13 cellular contexts compared by ENCODE assay signal in genomic region chr9:36327903-36328302, GRCh38.
DNase-seq lines count a peak whose midpoint lies in the region; ATAC-seq and TF ChIP-seq lines count a peak whose summit lies in the region.
"Had no signal": no experiment of that assay in that cellular context is flagged by ENCODE, and none has a peak within 500 bp of the region (broad histone marks: within the 10 kb centered on the region; RNA-seq: fewer than 3 reads in every experiment).

No MANE protein-coding gene starts in this region.

- no peak for TF ChIP-seq EP300 in transverse colon (IDR thresholded peaks at IDR 0.05; ENCODE audit: low read depth)

- DNase-seq in COLO829 (ENCODE audit: low spot score) (peak; percentile 59), Panc1 (ENCODE audit: low read depth, low spot score) (no peak), epidermal melanocyte (ENCODE audit: insufficient read length, low spot score) (peak; percentile 22), transverse colon (no peak), GM10266 (ENCODE audit: extremely low spot score) (no peak)
- no peak for DNase-seq in T-helper 2 cell treated with Interferon-gamma antibody and Interleukin-4, amounts not matched to agents 5 μg/mL and 100 μg/mL, for 36 hours (ENCODE audit: low spot score)
- DNase-seq: activated T-cell treated with anti-CD3 and anti-CD28 coated beads for 4 hours, AML-193, amniotic stem cell, NCI-H2107, WERI-Rb-1 had no signal

- in situ Hi-C loops in Panc1 (cut with HindIII; ENCODE audit: low pct_unique_long_range_greater_than_20kb, low sequenced_read_pairs), result no loop called here
- in situ Hi-C loops in transverse colon (cut with MboI; ENCODE audit: low pct_ligation_motif_present in 1 of 4, low pct_unique_long_range_greater_than_20kb in 1 of 4, low sequenced_read_pairs in 3 of 4), result loop anchor here in 3 of 4 donors (5.0 to 25.0 kb wide), 4 partner anchors 76 to 366 kb away; partner anchors contain the start of gene OR2S2 (in 1 of the 3)

- H3K9me3 ChIP-seq in Panc1 (ENCODE audit: control insufficient read depth, insufficient read depth, low read depth, low read length) (no peaks in the 10 kb centered on the region), mesodermal cell (ENCODE audit: control insufficient read depth, low read length) (no peaks in the 10 kb centered on the region), transverse colon (no peaks in the 10 kb centered on the region)

- H3K27ac Mint-ChIP-seq in T-helper 2 cell treated with Interferon-gamma antibody and Interleukin-4, amounts not matched to agents 5 μg/mL and 100 μg/mL, for 36 hours, result no peak overlapping the region

- TF ChIP-seq CTCF in Panc1 (IDR thresholded peaks at IDR 0.05), result no peak
- no peak for TF ChIP-seq CTCF in transverse colon (IDR thresholded peaks at IDR 0.05)
- no peak for TF ChIP-seq CTCF in GM10266 (IDR thresholded peaks at IDR 0.05; ENCODE audit: control insufficient read depth, insufficient read depth, low read depth, missing control alignments)

- TF ChIP-seq POLR2A in transverse colon (IDR thresholded peaks at IDR 0.05), result no peak

- no peaks in the 10 kb centered on the region for H3K9me3 Mint-ChIP-seq in T-helper 2 cell treated with Interferon-gamma antibody and Interleukin-4, amounts not matched to agents 5 μg/mL and 100 μg/mL, for 36 hours

- CTCF ChIA-PET in Panc1 (lab: Charles Lee), result interaction anchor here (0.6 to 2.5 kb wide), 5 partner anchors 53 to 161 kb away, joined by 4 to 50 read pairs (median 6); partner anchors contain the start of gene GNE

- POLR2A ChIA-PET in Panc1 (lab: Charles Lee), result interaction anchor here (1.7 kb wide), 1 partner anchor 70 kb away, joined by 5 read pairs; the partner anchor contains the start of gene GNE

- H3K4me3 ChIP-seq in Panc1 (ENCODE audit: low read depth in 2 of 2, low read length in 2 of 2), result no peak overlapping the region
- H3K4me3 ChIP-seq in mesodermal cell (ENCODE audit: extremely low read depth, insufficient read depth, low read length, poor library complexity, severe bottlenecking), result no peak overlapping the region
- no peak overlapping the region for H3K4me3 ChIP-seq in transverse colon

- no peaks in the 10 kb centered on the region for H3K36me3 Mint-ChIP-seq in T-helper 2 cell treated with Interferon-gamma antibody and Interleukin-4, amounts not matched to agents 5 μg/mL and 100 μg/mL, for 36 hours (ENCODE audit: low read depth)

- ATAC-seq in Panc1 (peak; percentile 44), GM21723 (IDR thresholded peaks at IDR 0.05; ENCODE audit: unreplicated experiment) (no peak)

- intact Hi-C loops in Panc1 (cut with micrococcal nuclease; ENCODE audit: unreplicated experiment) (loop anchor here (10.0 kb wide), 1 partner anchor 223 kb away; no protein-coding TSS in a partner anchor), transverse colon (cut with DNase I; ENCODE audit: low total_unique reads) (no loop called here)

- H3K4me1 ChIP-seq in Panc1 (ENCODE audit: control insufficient read depth, insufficient read depth, low read length), result peaks cover 13% of the 10 kb centered on the region
- peaks cover 7% of the 10 kb centered on the region for H3K4me1 ChIP-seq in mesodermal cell (ENCODE audit: control insufficient read depth, insufficient read depth, low read length, poor library complexity, severe bottlenecking)
- peaks cover 0 to 12% (median 6%) of the 10 kb centered on the region in 4 donors for H3K4me1 ChIP-seq in transverse colon

- no peaks in the 10 kb centered on the region for H3K27me3 Mint-ChIP-seq in T-helper 2 cell treated with Interferon-gamma antibody and Interleukin-4, amounts not matched to agents 5 μg/mL and 100 μg/mL, for 36 hours (ENCODE audit: low read depth)

- no peak overlapping the region for H3K4me3 Mint-ChIP-seq in T-helper 2 cell treated with Interferon-gamma antibody and Interleukin-4, amounts not matched to agents 5 μg/mL and 100 μg/mL, for 36 hours

- 87 to 89% methylated on average over 7 to 8 of the region's 8 CpGs for WGBS in mesodermal cell (ENCODE audit: insufficient coverage in 2 of 2), 2 experiments
- WGBS in transverse colon (ENCODE audit: low coverage in 1 of 2), 2 donors, result 61 to 77% methylated on average over 7 to 8 of the region's 8 CpGs

- no TSS peak for BruUV-seq in Panc1 (replicated peaks; lab: Mats Ljungman, UMichigan)

- H3K27me3 ChIP-seq in Panc1 (ENCODE audit: control insufficient read depth, insufficient read depth, low read length) (no peaks in the 10 kb centered on the region), transverse colon (no peaks in the 10 kb centered on the region)

- no peaks in the 10 kb centered on the region for H3K4me1 Mint-ChIP-seq in T-helper 2 cell treated with Interferon-gamma antibody and Interleukin-4, amounts not matched to agents 5 μg/mL and 100 μg/mL, for 36 hours (ENCODE audit: low read depth)

- H3K27ac ChIP-seq in Panc1 (ENCODE audit: low read length) (peak overlapping the region; percentile 71), mesodermal cell (ENCODE audit: low read depth, low read length, severe bottlenecking) (peak overlapping the region; percentile 47), transverse colon (peak overlapping the region in 1 of 4 donors; percentile 50)
- H3K27ac ChIP-seq: WERI-Rb-1 had no signal

- H3K36me3 ChIP-seq in Panc1 (ENCODE audit: control insufficient read depth, insufficient read depth, low read length), result no peaks in the 10 kb centered on the region
- H3K36me3 ChIP-seq in mesodermal cell (ENCODE audit: control insufficient read depth, insufficient read depth, low read length), result no peaks in the 10 kb centered on the region
- no peaks in the 10 kb centered on the region for H3K36me3 ChIP-seq in transverse colon
- H3K36me3 ChIP-seq: WERI-Rb-1 had no signal

Comparison
In these comparisons a context has a peak if more than half of its experiments do, and no peak if none do; other contexts are left out.
1. DNase-seq: peak in COLO829 (single experiment) and epidermal melanocyte (single experiment); none in Panc1 (single experiment), transverse colon (single experiment), T-helper 2 cell treated with Interferon-gamma antibody and Interleukin-4, amounts not matched to agents 5 μg/mL and 100 μg/mL, for 36 hours (single experiment) and GM10266 (single experiment).